ENCODE assay signal across 8 cellular contexts in genomic region chrX:41334866-41335589, GRCh38. TPM values are rescaled to one million over a fixed set of nuclear protein-coding genes. Genes with fewer than 3 reads are reported as not detected.
DNase-seq lines count a peak whose midpoint lies in the region; TF ChIP-seq lines count a peak whose summit lies in the region.

No MANE protein-coding gene starts in this region.

- WGBS in liver, result 1% methylated on average over 35 of the region's 35 CpGs

- peaks cover 2% of the 10 kb centered on the region for H3K9me3 Mint-ChIP-seq in chondrocyte (ENCODE audit: low read depth)

- no peaks in the 10 kb centered on the region for H3K9me3 ChIP-seq in HUES48 (ENCODE audit: control insufficient read depth, insufficient read depth, low read length)
- H3K9me3 ChIP-seq in liver (ENCODE audit: control insufficient read depth in 4 of 4, low read length in 3 of 4), result no peaks in the 10 kb centered on the region

- H3K36me3 ChIP-seq in HUES48 (ENCODE audit: control insufficient read depth, insufficient read depth, low read length) (peaks cover 27% of the 10 kb centered on the region), liver (ENCODE audit: control insufficient read depth in 4 of 4, insufficient read depth in 3 of 4, low read depth in 1 of 4, low read length in 3 of 4) (peaks cover 0 to 10% (median 5%) of the 10 kb centered on the region in 4 donors)

- H3K9ac ChIP-seq in HUES48 (ENCODE audit: low read depth, low read length) (peak overlapping the region; percentile 95), liver (ENCODE audit: low read depth in 1 of 2, low read length in 2 of 2) (peak overlapping the region; percentile 90 to 96)

- TF ChIP-seq CTCF in chondrocyte (IDR thresholded peaks at IDR 0.05), result no peak
- TF ChIP-seq CTCF in liver (IDR thresholded peaks at IDR 0.05; ENCODE audit: low read depth, low read length, missing input control), result no peak

- H3K27me3 ChIP-seq in HUES48 (ENCODE audit: control insufficient read depth, insufficient read depth, low read length) (no peaks in the 10 kb centered on the region), liver (ENCODE audit: control insufficient read depth in 4 of 4, insufficient read depth in 4 of 4, low read length in 3 of 4) (no peaks in the 10 kb centered on the region)

- H3K27me3 Mint-ChIP-seq in chondrocyte (ENCODE audit: low read depth), result no peaks in the 10 kb centered on the region

- H3K4me3 Mint-ChIP-seq in chondrocyte (ENCODE audit: unreplicated experiment), result peak overlapping the region; percentile 92

- peaks cover 6% of the 10 kb centered on the region for H3K36me3 Mint-ChIP-seq in chondrocyte (ENCODE audit: low read depth)

- peak overlapping the region; percentile 100 for H3K27ac Mint-ChIP-seq in chondrocyte (ENCODE audit: unreplicated experiment)

- DNase-seq in NCI-H345 (lab: John Stamatoyannopoulos, UW) (peak; percentile 45), NCI-H345 treated with DMSO at 0.1 percent for 48 hours (lab: John Stamatoyannopoulos, UW; ENCODE audit: unreplicated experiment) (no peak), chondrocyte (ENCODE audit: low spot score) (no peak), NCI-H1092 (lab: John Stamatoyannopoulos, UW) (no peak)
- peak; percentile 41 for DNase-seq in activated CD4-positive, alpha-beta T cell treated with anti-CD3 and anti-CD28 coated beads for 1 hour
- peak; percentile 47 to 54 for DNase-seq in stimulated activated CD4-positive, alpha-beta T cell treated with anti-CD3 and anti-CD28 coated beads, Interleukin-4, amount 100 ng/mL, for 4 hours

- H3K4me3 ChIP-seq in HUES48 (ENCODE audit: low read depth, low read length), result peak overlapping the region; percentile 73
- H3K4me3 ChIP-seq in liver (ENCODE audit: low read depth in 1 of 3, low read length in 3 of 3), result peak overlapping the region; percentile 78 to 91 (median 85)

- H3K27ac ChIP-seq in HUES48 (ENCODE audit: low read depth, low read length) (peak overlapping the region; percentile 98), liver (ENCODE audit: low read depth in 1 of 2, low read length in 2 of 2) (peak overlapping the region; percentile 98 to 99)

- H3K4me1 ChIP-seq in HUES48 (ENCODE audit: control insufficient read depth, insufficient read depth, low read length), result peaks cover 16% of the 10 kb centered on the region
- H3K4me1 ChIP-seq in liver (ENCODE audit: control insufficient read depth in 4 of 4, insufficient read depth in 4 of 4, low read length in 3 of 4), result peaks cover 2 to 51% (median 45%) of the 10 kb centered on the region in 4 donors

- TF ChIP-seq RAD21 in liver (IDR thresholded peaks at IDR 0.05), result no peak

- H3K4me1 Mint-ChIP-seq in chondrocyte (ENCODE audit: low read depth), result peaks cover 49% of the 10 kb centered on the region

TF ChIP-seq in liver, 16 proteins besides CTCF, POLR2A, EP300 and RAD21:
- TF ChIP-seq GABPA (IDR thresholded peaks at IDR 0.05 in 1 of 2, conservative IDR thresholded peaks at IDR 0.05 in 1 of 2) (no peak), FOXA2 (IDR thresholded peaks at IDR 0.05) (no peak), MAX (IDR thresholded peaks at IDR 0.05) (no peak), EGR1 (IDR thresholded peaks at IDR 0.05; ENCODE audit: low read depth in 2 of 2) (no peak), JUND (IDR thresholded peaks at IDR 0.05) (no peak), REST (IDR thresholded peaks at IDR 0.05) (no peak), YY1 (IDR thresholded peaks at IDR 0.05) (no peak), RXRA (IDR thresholded peaks at IDR 0.05) (no peak), ATF3 (IDR thresholded peaks at IDR 0.05) (no peak), TAF1 (conservative IDR thresholded peaks at IDR 0.05) (no peak), HNF4G (IDR thresholded peaks at IDR 0.05) (no peak), NR2F2 (IDR thresholded peaks at IDR 0.05) (no peak), FOXA1 (IDR thresholded peaks at IDR 0.05) (no peak), ZBTB33 (IDR thresholded peaks at IDR 0.05) (no peak), SP1 (IDR thresholded peaks at IDR 0.05) (no peak), HNF4A (conservative IDR thresholded peaks at IDR 0.05) (no peak)

RNA-seq across cellular contexts. Expression of gene DDX3X, which starts 1.1 kb away (rescaled TPM):
- total RNA-seq in chondrocyte (199 to 261 TPM (median 201 TPM) in 3 replicates), liver (100 to 1,000 TPM; 119 to 216 TPM)
- 10 to 100 TPM; 48.4 to 52.3 TPM for polyA plus RNA-seq in liver

Comparison
In these comparisons a context has a peak if more than half of its experiments do, and no peak if none do; other contexts are left out.
1. DNase-seq: peak in NCI-H345 (single experiment), activated CD4-positive, alpha-beta T cell treated with anti-CD3 and anti-CD28 coated beads for 1 hour (single experiment) and stimulated activated CD4-positive, alpha-beta T cell treated with anti-CD3 and anti-CD28 coated beads, Interleukin-4, amount 100 ng/mL, for 4 hours (2 of 2); none in NCI-H345 treated with DMSO at 0.1 percent for 48 hours (single experiment), chondrocyte (single experiment) and NCI-H1092 (single experiment).